In genomic region chr13:44230736-44231135, GRCh38 we compare ENCODE assay signal across 31 cellular contexts.
A peak's percentile ranks its signal among the peaks of the same experiment; 100 is the strongest.
DNase-seq lines count a peak whose midpoint lies in the region; ATAC-seq, FAIRE-seq and TF ChIP-seq lines count a peak whose summit lies in the region.
"Had no signal": no experiment of that assay in that cellular context is flagged by ENCODE, and none has a peak within 500 bp of the region (broad histone marks: within the 10 kb centered on the region; RNA-seq: fewer than 3 reads in every experiment).

No MANE protein-coding gene starts in this region.

- H3K36me3 ChIP-seq in GM23338 (ENCODE audit: insufficient read depth) = no peaks in the 10 kb centered on the region
- H3K36me3 ChIP-seq: right atrium auricular region, spleen, thoracic aorta, vagina had no signal

- no peak for TF ChIP-seq EP300 in A549 (IDR thresholded peaks at IDR 0.05)

- 70% methylated on average over 6 of the region's 6 CpGs for WGBS in A549 (ENCODE audit: missing lambda C conversion rate)

- no peak for FAIRE-seq in A549 (lab: Jason Lieb, UNC)
- FAIRE-seq: A204.1, K562, kidney had no signal

- H3K27me3 Mint-ChIP-seq in HFFc6 (ENCODE audit: insufficient read depth) (0 out of 2 replicates have a peak, but pooled peaks cover 5% of the 10 kb centered on the region), GM23338 (ENCODE audit: insufficient read depth, low read depth, poor library complexity) (peaks cover 4% of the 10 kb centered on the region)

- no peaks in the 10 kb centered on the region for H3K79me2 ChIP-seq in GM23338 (replicated peaks; ENCODE audit: insufficient read depth)

- H4K20me1 ChIP-seq in GM23338 (replicated peaks; ENCODE audit: insufficient read depth) = no peaks in the 10 kb centered on the region

- no peak overlapping the region for H3K4me3 Mint-ChIP-seq in HFFc6
- no peak overlapping the region for H3K4me3 Mint-ChIP-seq in GM23338
- H3K4me3 Mint-ChIP-seq: activated B cell treated with CpG ODN at 0.5 μM for 24 hours; activated T-cell treated with anti-CD3 and anti-CD28 coated beads, Interleukin-2, amount 50 U/mL, for 4 hours; brain; CD4-positive, alpha-beta T cell; mesothelial cell of epicardium; stimulated activated naive CD8-positive, alpha-beta T cell treated with anti-CD3 and anti-CD28 coated beads, Interleukin-15, Interleukin-2, amounts not matched to agents 100 ng/mL and 50 ng/mL, for 24 hours had no signal

- H3K36me3 Mint-ChIP-seq in HFFc6 (ENCODE audit: low read depth) (no peaks in the 10 kb centered on the region; the same call in 1 of the 2 replicates), GM23338 (ENCODE audit: low read depth) (no peaks in the 10 kb centered on the region)
- H3K36me3 Mint-ChIP-seq: brain, mesothelial cell of epicardium had no signal

- ATAC-seq in A549 = no peak
- ATAC-seq in GM23338 = no peak
- ATAC-seq in HG02840 (IDR thresholded peaks at IDR 0.05; ENCODE audit: low FRiP score, unreplicated experiment) = no peak
- ATAC-seq: activated T-cell treated with anti-CD3 and anti-CD28 coated beads, Interleukin-2, amount 50 U/mL, for 4 hours; K562 had no signal

- H3K4me2 ChIP-seq in A549 (peak overlapping the region; percentile 74; the same call in 2 of the 3 replicates), GM23338 (no peak overlapping the region)

- H3K27ac Mint-ChIP-seq in HFFc6 (no peak overlapping the region), GM23338 (no peak overlapping the region)
- H3K27ac Mint-ChIP-seq: activated B cell treated with CpG ODN at 0.5 μM for 24 hours; CD4-positive, alpha-beta T cell; mesothelial cell of epicardium; stimulated activated naive CD8-positive, alpha-beta T cell treated with anti-CD3 and anti-CD28 coated beads, Interleukin-15, Interleukin-2, amounts not matched to agents 100 ng/mL and 50 ng/mL, for 24 hours had no signal

- H3K4me3 ChIP-seq in A549 (no peak overlapping the region), choroid plexus epithelial cell (ENCODE audit: low read depth, low read length) (no peak overlapping the region), GM23338 (no peak overlapping the region)
- H3K4me3 ChIP-seq: K562, right atrium auricular region, spleen, thoracic aorta, vagina had no signal

- H3K27me3 ChIP-seq in GM23338 (ENCODE audit: insufficient read depth) = no peaks in the 10 kb centered on the region
- H3K27me3 ChIP-seq: right atrium auricular region, vagina had no signal

- POLR2A ChIA-PET in A549 (lab: Yijun Ruan, JAX) = interaction anchor here (2.1 kb wide), 1 partner anchor 76 kb away, joined by 13 read pairs; no protein-coding TSS in a partner anchor

- no peak for TF ChIP-seq RAD21 in A549 (conservative IDR thresholded peaks at IDR 0.05 in 1 of 2, IDR thresholded peaks at IDR 0.05 in 1 of 2)

- H3K9me2 ChIP-seq in GM23338 (ENCODE audit: insufficient read depth) = 0 out of 2 replicates have a peak, but pooled peaks cover 2% of the 10 kb centered on the region

- H3K27ac ChIP-seq in A549 (peak overlapping the region; percentile 90 to 97), GM23338 (ENCODE audit: low read depth) (no peak overlapping the region)
- H3K27ac ChIP-seq: spleen, thoracic aorta had no signal

- H3K4me1 Mint-ChIP-seq in HFFc6 (ENCODE audit: low read depth) (peaks cover 6% of the 10 kb centered on the region), GM23338 (peaks cover 13% of the 10 kb centered on the region)
- H3K4me1 Mint-ChIP-seq: activated B cell treated with CpG ODN at 0.5 μM for 24 hours had no signal

- H3K4me1 ChIP-seq in A549 (peaks cover 44% of the 10 kb centered on the region), GM23338 (ENCODE audit: insufficient read depth) (no peaks in the 10 kb centered on the region; the same call in 1 of the 2 replicates)
- H3K4me1 ChIP-seq: spleen had no signal

- no peak for TF ChIP-seq POLR2A in A549 (IDR thresholded peaks at IDR 0.05; ENCODE audit: low read length)

- no peak overlapping the region for H2AFZ ChIP-seq in GM23338

- CTCF ChIA-PET in A549 (lab: Yijun Ruan, JAX) = interaction anchor here (1.3 kb wide), 1 partner anchor 206 kb away, joined by 4 read pairs; no protein-coding TSS in a partner anchor

- H3K9me3 Mint-ChIP-seq in HFFc6 (no peaks in the 10 kb centered on the region), GM23338 (no peaks in the 10 kb centered on the region)
- H3K9me3 Mint-ChIP-seq: activated B cell treated with CpG ODN at 0.5 μM for 24 hours; activated T-cell treated with anti-CD3 and anti-CD28 coated beads, Interleukin-2, amount 50 U/mL, for 4 hours; CD4-positive, alpha-beta T cell; mesothelial cell of epicardium; stimulated activated naive CD8-positive, alpha-beta T cell treated with anti-CD3 and anti-CD28 coated beads, Interleukin-15, Interleukin-2, amounts not matched to agents 100 ng/mL and 50 ng/mL, for 24 hours had no signal

- no peaks in the 10 kb centered on the region for H3F3A ChIP-seq in GM23338 (replicated peaks; ENCODE audit: low read depth)

- TF ChIP-seq CTCF in A549 (IDR thresholded peaks at IDR 0.05) (no peak), choroid plexus epithelial cell (conservative IDR thresholded peaks at IDR 0.05; ENCODE audit: low read depth, low read length) (no peak), HFFc6 (IDR thresholded peaks at IDR 0.05) (no peak), GM23338 (conservative IDR thresholded peaks at IDR 0.05; ENCODE audit: low read depth in 2 of 2) (no peak)

- DNase-seq in A549 (ENCODE audit: low read depth in 1 of 2, low spot score in 1 of 2) (no peak), M059J (ENCODE audit: low read depth) (peak; percentile 65), choroid plexus epithelial cell (ENCODE audit: low read depth) (peak; percentile 17), iris pigment epithelial cell (ENCODE audit: low read depth) (peak; percentile 25), iPS-NIHi7 (ENCODE audit: extremely low spot score) (no peak), HFFc6 (no peak), GM23338 (ENCODE audit: low spot score) (no peak)
- DNase-seq: activated B cell treated with CpG ODN at 0.5 μM for 24 hours; activated CD4-positive, alpha-beta T cell treated with anti-CD3 and anti-CD28 coated beads, Interleukin-2, amount 50 U/mL, for 1 hour; activated gamma-delta T cell treated with Interleukin-2 at 50 U/mL for 16 hours; activated T-cell treated with anti-CD3 and anti-CD28 coated beads, Interleukin-2, amount 50 U/mL, for 4 hours; CD4-positive, alpha-beta T cell; HCEC 1CT; kidney; NCI-H1092 treated with DMSO at 0.1 percent for 48 hours; NCI-H187 treated with DMSO at 0.1 percent for 48 hours; NCI-H2171; NCI-H510A; RPMI8226; spleen; stimulated activated CD4-positive, alpha-beta T cell treated with anti-CD3 and anti-CD28 coated beads, Interleukin-2, amount 100 ng/mL, for 24 hours; T-helper 1 cell had no signal

- H3K9me3 ChIP-seq in A549 = peaks cover 10% of the 10 kb centered on the region; the same call in 2 of the 3 replicates
- H3K9me3 ChIP-seq: right atrium auricular region, thoracic aorta, vagina had no signal

TF ChIP-seq in A549, 52 proteins besides CTCF, POLR2A, EP300 and RAD21 (continues in another document):
- TF ChIP-seq BCL3 (IDR thresholded peaks at IDR 0.05) (no peak), USF2 (IDR thresholded peaks at IDR 0.05) (no peak), EHMT2 (IDR thresholded peaks at IDR 0.05; ENCODE audit: low read depth) (no peak), RARB (CRISPR knock-in tag; IDR thresholded peaks at IDR 0.05) (no peak), ZNF302 (CRISPR knock-in tag; IDR thresholded peaks at IDR 0.05) (no peak), CHD2 (IDR thresholded peaks at IDR 0.05; ENCODE audit: low read length, partially characterized antibody) (no peak), BHLHE40 (IDR thresholded peaks at IDR 0.05; ENCODE audit: low read depth, low read length) (no peak)

TF ChIP-seq in GM23338, 12 proteins besides CTCF, POLR2A, EP300 and RAD21 (continues in another document):
- TF ChIP-seq EZH2 (IDR thresholded peaks at IDR 0.05; ENCODE audit: low read depth, unreplicated experiment) = no peak

Comparison
In these comparisons a context has a peak if more than half of its experiments do, and no peak if none do; other contexts are left out.
1. DNase-seq: peak in M059J (single experiment), choroid plexus epithelial cell (single experiment) and iris pigment epithelial cell (single experiment); none in A549 (0 of 2), iPS-NIHi7 (single experiment), HFFc6 (single experiment) and GM23338 (single experiment).